In genomic region chr2:48946444-48947048, GRCh38 we compare ENCODE assay signal across 8 cellular contexts.
DNase-seq lines count a peak whose midpoint lies in the region; ATAC-seq and TF ChIP-seq lines count a peak whose summit lies in the region.

No MANE protein-coding gene starts in this region.

- no peaks in the 10 kb centered on the region for H3K9me2 ChIP-seq in SU-DHL-6 (replicated peaks; ENCODE audit: insufficient read depth, low read length)

- no peak overlapping the region for H3K23ac ChIP-seq in mesendoderm (ENCODE audit: low read length)

- H3K36me3 ChIP-seq in SU-DHL-6 (ENCODE audit: low read length): no peaks in the 10 kb centered on the region
- no peaks in the 10 kb centered on the region for H3K36me3 ChIP-seq in mesendoderm (ENCODE audit: control insufficient read depth, insufficient read depth, low read length)

- DNase-seq in COLO668 (lab: John Stamatoyannopoulos, UW; ENCODE audit: unreplicated experiment) (peak; percentile 23), NCI-H1694 treated with DMSO at 0.1 percent for 48 hours (lab: John Stamatoyannopoulos, UW) (peak; percentile 79), endothelial cell (ENCODE audit: low spot score) (peak; percentile 32), mesendoderm (peak; percentile 69), ureter (ENCODE audit: low spot score) (peak; percentile 57)

- peak; percentile 95 for ATAC-seq in GM18873 (IDR thresholded peaks at IDR 0.05; ENCODE audit: low FRiP score, unreplicated experiment)
- ATAC-seq in HG03025 (IDR thresholded peaks at IDR 0.05; ENCODE audit: low FRiP score, unreplicated experiment): peak; percentile 91

- H3F3A ChIP-seq in SU-DHL-6 (ENCODE audit: insufficient read depth): no peaks in the 10 kb centered on the region

- H3K4me3 ChIP-seq in SU-DHL-6 (ENCODE audit: insufficient read depth, low read length, poor library complexity, severe bottlenecking): no peak overlapping the region
- H3K4me3 ChIP-seq in mesendoderm (ENCODE audit: low read length): no peak overlapping the region

- H3K9me3 ChIP-seq in SU-DHL-6 (ENCODE audit: insufficient read depth, low read length): no peaks in the 10 kb centered on the region

- H3K36me3 Mint-ChIP-seq in endothelial cell (ENCODE audit: low read depth, unreplicated experiment): no peaks in the 10 kb centered on the region

- no peak overlapping the region for H3K18ac ChIP-seq in mesendoderm (ENCODE audit: low read length)

- H3K79me1 ChIP-seq in mesendoderm (ENCODE audit: low read length): no peaks in the 10 kb centered on the region

- no peak overlapping the region for H3K4me3 Mint-ChIP-seq in endothelial cell (ENCODE audit: unreplicated experiment)

- H3K79me2 ChIP-seq in SU-DHL-6 (ENCODE audit: insufficient read depth, low read length) (no peaks in the 10 kb centered on the region), mesendoderm (ENCODE audit: control insufficient read depth, insufficient read depth, low read length) (no peaks in the 10 kb centered on the region)

- WGBS in mesendoderm (ENCODE audit: extremely low coverage, insufficient coverage, low lambda C conversion rate): no CpG with 5 or more reads among the region's 2 CpGs

- peaks cover 1% of the 10 kb centered on the region for H3K27me3 Mint-ChIP-seq in endothelial cell (ENCODE audit: unreplicated experiment)

- no peak overlapping the region for H3K56ac ChIP-seq in mesendoderm (ENCODE audit: low read length)

- H2BK120ac ChIP-seq in mesendoderm (ENCODE audit: low read depth, low read length): no peak overlapping the region

- H3K9ac ChIP-seq in SU-DHL-6 (ENCODE audit: low read length): no peak overlapping the region
- H3K9ac ChIP-seq in mesendoderm (ENCODE audit: low read length): no peak overlapping the region

- H2AK5ac ChIP-seq in mesendoderm (ENCODE audit: low read length): no peak overlapping the region

- H2BK5ac ChIP-seq in mesendoderm (ENCODE audit: low read length): no peak overlapping the region

- H4K20me1 ChIP-seq in SU-DHL-6 (ENCODE audit: low read depth, low read length): no peaks in the 10 kb centered on the region

- no peaks in the 10 kb centered on the region for H3K9me3 Mint-ChIP-seq in endothelial cell (ENCODE audit: unreplicated experiment)

- no peak overlapping the region for H4K8ac ChIP-seq in mesendoderm (ENCODE audit: low read depth, low read length)

- H4K5ac ChIP-seq in mesendoderm (ENCODE audit: low read length): no peak overlapping the region

- TF ChIP-seq CTCF in SU-DHL-6 (IDR thresholded peaks at IDR 0.05; ENCODE audit: insufficient read depth, low read length, poor library complexity, severe bottlenecking) (peak; percentile 47), endothelial cell (IDR thresholded peaks at IDR 0.05; ENCODE audit: unreplicated experiment) (peak; percentile 99)

- no peaks in the 10 kb centered on the region; the same call in 1 of the 2 replicates for H3K27me3 ChIP-seq in SU-DHL-6 (ENCODE audit: low read length)
- no peaks in the 10 kb centered on the region for H3K27me3 ChIP-seq in mesendoderm (ENCODE audit: insufficient read depth, low read length, poor library complexity)

- H3K4me2 ChIP-seq in SU-DHL-6 (ENCODE audit: low read depth, low read length, poor library complexity, severe bottlenecking) (no peak overlapping the region), mesendoderm (ENCODE audit: low read length) (no peak overlapping the region)

- H3K4me1 Mint-ChIP-seq in endothelial cell (ENCODE audit: unreplicated experiment): no peaks in the 10 kb centered on the region

- no peak overlapping the region for H3K4ac ChIP-seq in mesendoderm (ENCODE audit: low read depth, low read length)

- no peaks in the 10 kb centered on the region for H3K4me1 ChIP-seq in mesendoderm (ENCODE audit: control insufficient read depth, low read depth, low read length)

- H3K27ac Mint-ChIP-seq in endothelial cell (ENCODE audit: unreplicated experiment): no peak overlapping the region

- H3K27ac ChIP-seq in SU-DHL-6 (ENCODE audit: low read depth, low read length) (no peak overlapping the region), mesendoderm (ENCODE audit: low read depth, low read length) (no peak overlapping the region)

- H2AFZ ChIP-seq in SU-DHL-6 (ENCODE audit: low read depth, low read length, severe bottlenecking): no peak overlapping the region

- H2BK15ac ChIP-seq in mesendoderm (replicated peaks; ENCODE audit: low read depth): no peak overlapping the region

Comparison
In these comparisons a context has a peak if more than half of its experiments do, and no peak if none do; other contexts are left out.
1. DNase-seq: peak in every context shown above with its lines; median percentile 79 in NCI-H1694 treated with DMSO at 0.1 percent for 48 hours; 69 in mesendoderm; 57 in ureter; 32 in endothelial cell; 23 in COLO668.